ENCODE assay signal across 1 cellular context in the genomic region with DNA sequence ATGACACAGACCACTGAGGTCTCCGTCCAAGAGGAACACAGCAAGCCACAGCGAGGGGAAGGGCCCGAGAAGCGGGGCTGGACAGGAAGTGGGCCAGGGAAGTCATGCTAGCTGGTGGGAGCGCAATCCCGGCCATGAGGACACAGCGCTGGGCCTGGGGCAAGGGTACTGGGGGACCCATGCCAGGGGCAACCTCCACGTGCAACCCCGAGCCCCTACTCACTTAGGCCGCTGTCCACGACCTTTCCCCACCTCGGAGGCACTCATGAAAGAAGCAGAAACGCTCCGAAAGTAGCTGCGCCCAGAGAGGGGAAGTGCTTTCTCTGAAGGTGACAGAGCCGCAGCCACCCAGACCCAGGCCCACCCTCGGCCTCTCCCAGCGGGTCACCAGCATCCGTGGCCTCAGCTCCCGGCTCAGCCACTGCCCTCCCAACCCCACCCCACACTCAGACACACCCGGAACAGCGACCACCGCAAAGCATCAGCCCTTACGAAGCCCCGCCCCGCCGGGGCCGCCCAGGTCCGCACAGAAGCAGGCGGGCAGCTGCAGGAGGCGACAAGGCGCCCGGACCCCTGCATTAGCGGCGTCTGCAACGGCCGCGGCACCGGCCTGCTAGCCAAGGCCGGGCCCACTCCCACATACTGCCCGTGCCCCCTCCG.
TF ChIP-seq lines count a peak whose summit lies in the region.

No MANE protein-coding gene starts in this region.

TF ChIP-seq in K562, 482 proteins besides CTCF, POLR2A, EP300 and RAD21 (continued from another document):
- TF ChIP-seq KDM2B (CRISPR knock-in tag; IDR thresholded peaks at IDR 0.05) (no peak), ZNF551 (CRISPR knock-in tag; IDR thresholded peaks at IDR 0.05) (no peak), YY1 (IDR thresholded peaks at IDR 0.05; ENCODE audit: borderline replicate concordance in 1 of 3, control insufficient read depth in 1 of 3, extremely low read depth in 1 of 3, insufficient read depth in 3 of 3, insufficient read length in 1 of 3, insufficient replicate concordance in 2 of 3, low read depth in 1 of 3, low read length in 2 of 3) (no peak), FOXP1 (CRISPR knock-in tag; IDR thresholded peaks at IDR 0.05) (peak; percentile 39; the same call in 1 of the 2 replicates), SMARCE1 (IDR thresholded peaks at IDR 0.05) (no peak), ZBTB7A (IDR thresholded peaks at IDR 0.05; ENCODE audit: borderline replicate concordance, control insufficient read depth, low read depth, low read length) (peak; percentile 28; the same call in 1 of the 2 replicates), SAP30 (IDR thresholded peaks at IDR 0.05; ENCODE audit: borderline replicate concordance, insufficient read depth, low read depth, low read length, poor library complexity, severe bottlenecking) (peak; percentile 51), CEBPG (CRISPR knock-in tag; IDR thresholded peaks at IDR 0.05) (no peak), CEBPG (tag; conservative IDR thresholded peaks at IDR 0.05 in 1 of 2, IDR thresholded peaks at IDR 0.05 in 1 of 2) (no peak), HDAC1 (IDR thresholded peaks at IDR 0.05) (0 out of 4 replicates have a peak, but pooled peaks of 1 of the 2 experiments have one; percentile 10), KLF13 (tag; IDR thresholded peaks at IDR 0.05; ENCODE audit: borderline replicate concordance, low read depth) (no peak), TAF7 (tag; IDR thresholded peaks at IDR 0.05) (no peak), ETV1 (tag; conservative IDR thresholded peaks at IDR 0.05; ENCODE audit: low read depth) (peak; percentile 20; the same call in 1 of the 2 replicates), SP1 (CRISPR knock-in tag; IDR thresholded peaks at IDR 0.05) (0 out of 2 replicates have a peak, but pooled peaks have one; percentile 31), RUNX1 (IDR thresholded peaks at IDR 0.05; ENCODE audit: low read depth) (no peak), ZNF143 (CRISPR knock-in tag; IDR thresholded peaks at IDR 0.05) (peak; percentile 40; the same call in 1 of the 2 replicates), RBFOX2 (IDR thresholded peaks at IDR 0.05; ENCODE audit: low read depth, low read length) (peak; percentile 37), TEAD1 (CRISPR knock-in tag; IDR thresholded peaks at IDR 0.05) (0 out of 4 replicates have a peak, but pooled peaks of 1 of the 2 experiments have one; percentile 31), SPI1 (IDR thresholded peaks at IDR 0.05; ENCODE audit: borderline replicate concordance, low read depth, low read length) (peak; percentile 66), ETV5 (CRISPR knock-in tag; IDR thresholded peaks at IDR 0.05; ENCODE audit: low read depth) (0 out of 2 replicates have a peak, but pooled peaks have one; percentile 15), EP400 (IDR thresholded peaks at IDR 0.05) (no peak), CREBBP (IDR thresholded peaks at IDR 0.05; ENCODE audit: low read depth, low read length) (no peak), ZNF175 (CRISPR knock-in tag; IDR thresholded peaks at IDR 0.05; ENCODE audit: low read depth) (no peak), SIX5 (IDR thresholded peaks at IDR 0.05; ENCODE audit: borderline replicate concordance in 1 of 2, insufficient read depth in 1 of 2, low read depth in 1 of 2, low read length in 2 of 2) (no peak), ZNF224 (CRISPR knock-in tag; IDR thresholded peaks at IDR 0.05) (no peak), ERF (CRISPR knock-in tag; IDR thresholded peaks at IDR 0.05) (no peak)
- TF ChIP-seq, protein P1, sequence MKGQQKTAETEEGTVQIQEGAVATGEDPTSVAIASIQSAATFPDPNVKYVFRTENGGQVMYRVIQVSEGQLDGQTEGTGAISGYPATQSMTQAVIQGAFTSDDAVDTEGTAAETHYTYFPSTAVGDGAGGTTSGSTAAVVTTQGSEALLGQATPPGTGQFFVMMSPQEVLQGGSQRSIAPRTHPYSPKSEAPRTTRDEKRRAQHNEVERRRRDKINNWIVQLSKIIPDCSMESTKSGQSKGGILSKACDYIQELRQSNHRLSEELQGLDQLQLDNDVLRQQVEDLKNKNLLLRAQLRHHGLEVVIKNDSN (CRISPR knock-in tag; IDR thresholded peaks at IDR 0.05): 0 out of 2 replicates have a peak, but pooled peaks have one; percentile 22
- TF ChIP-seq, protein P2, sequence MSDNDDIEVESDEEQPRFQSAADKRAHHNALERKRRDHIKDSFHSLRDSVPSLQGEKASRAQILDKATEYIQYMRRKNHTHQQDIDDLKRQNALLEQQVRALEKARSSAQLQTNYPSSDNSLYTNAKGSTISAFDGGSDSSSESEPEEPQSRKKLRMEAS (CRISPR knock-in tag; IDR thresholded peaks at IDR 0.05): 0 out of 2 replicates have a peak, but pooled peaks have one; percentile 37
- TF ChIP-seq, protein P3, sequence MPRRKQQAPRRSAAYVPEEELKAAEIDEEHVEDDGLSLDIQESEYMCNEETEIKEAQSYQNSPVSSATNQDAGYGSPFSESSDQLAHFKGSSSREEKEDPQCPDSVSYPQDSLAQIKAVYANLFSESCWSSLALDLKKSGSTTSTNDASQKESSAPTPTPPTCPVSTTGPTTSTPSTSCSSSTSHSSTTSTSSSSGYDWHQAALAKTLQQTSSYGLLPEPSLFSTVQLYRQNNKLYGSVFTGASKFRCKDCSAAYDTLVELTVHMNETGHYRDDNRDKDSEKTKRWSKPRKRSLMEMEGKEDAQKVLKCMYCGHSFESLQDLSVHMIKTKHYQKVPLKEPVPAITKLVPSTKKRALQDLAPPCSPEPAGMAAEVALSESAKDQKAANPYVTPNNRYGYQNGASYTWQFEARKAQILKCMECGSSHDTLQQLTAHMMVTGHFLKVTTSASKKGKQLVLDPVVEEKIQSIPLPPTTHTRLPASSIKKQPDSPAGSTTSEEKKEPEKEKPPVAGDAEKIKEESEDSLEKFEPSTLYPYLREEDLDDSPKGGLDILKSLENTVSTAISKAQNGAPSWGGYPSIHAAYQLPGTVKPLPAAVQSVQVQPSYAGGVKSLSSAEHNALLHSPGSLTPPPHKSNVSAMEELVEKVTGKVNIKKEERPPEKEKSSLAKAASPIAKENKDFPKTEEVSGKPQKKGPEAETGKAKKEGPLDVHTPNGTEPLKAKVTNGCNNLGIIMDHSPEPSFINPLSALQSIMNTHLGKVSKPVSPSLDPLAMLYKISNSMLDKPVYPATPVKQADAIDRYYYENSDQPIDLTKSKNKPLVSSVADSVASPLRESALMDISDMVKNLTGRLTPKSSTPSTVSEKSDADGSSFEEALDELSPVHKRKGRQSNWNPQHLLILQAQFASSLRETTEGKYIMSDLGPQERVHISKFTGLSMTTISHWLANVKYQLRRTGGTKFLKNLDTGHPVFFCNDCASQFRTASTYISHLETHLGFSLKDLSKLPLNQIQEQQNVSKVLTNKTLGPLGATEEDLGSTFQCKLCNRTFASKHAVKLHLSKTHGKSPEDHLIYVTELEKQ (CRISPR knock-in tag; IDR thresholded peaks at IDR 0.05): no peak
